Comparison of ENCODE assay signal across 9 cellular contexts in genomic region chr1:74091371-74091770, GRCh38.
"Had no signal": no experiment of that assay in that cellular context is flagged by ENCODE, and none has a peak within 500 bp of the region (broad histone marks: within the 10 kb centered on the region; RNA-seq: fewer than 3 reads in every experiment).

No MANE protein-coding gene starts in this region.

- H3K4me1 ChIP-seq: HAP-1 had no signal

- H3K9me3 ChIP-seq: HAP-1 had no signal

- H2AFZ ChIP-seq: GM23248, GM23338 had no signal

- DNase-seq: GM23248, GOT3, H7, H9, HCEC 1CT, HFFc6 had no signal

- H3K9ac ChIP-seq: GM23248 had no signal

- ATAC-seq: GM23338, HCT116 had no signal

- H3K4me3 ChIP-seq: GM23248, GM23338, HAP-1 had no signal

- H3K36me3 ChIP-seq: HAP-1 had no signal

- H3K4me2 ChIP-seq: GM23338 had no signal

- H3K27ac ChIP-seq: GM23248 had no signal
